ENCODE assay signal across 9 cellular contexts in the genomic region with DNA sequence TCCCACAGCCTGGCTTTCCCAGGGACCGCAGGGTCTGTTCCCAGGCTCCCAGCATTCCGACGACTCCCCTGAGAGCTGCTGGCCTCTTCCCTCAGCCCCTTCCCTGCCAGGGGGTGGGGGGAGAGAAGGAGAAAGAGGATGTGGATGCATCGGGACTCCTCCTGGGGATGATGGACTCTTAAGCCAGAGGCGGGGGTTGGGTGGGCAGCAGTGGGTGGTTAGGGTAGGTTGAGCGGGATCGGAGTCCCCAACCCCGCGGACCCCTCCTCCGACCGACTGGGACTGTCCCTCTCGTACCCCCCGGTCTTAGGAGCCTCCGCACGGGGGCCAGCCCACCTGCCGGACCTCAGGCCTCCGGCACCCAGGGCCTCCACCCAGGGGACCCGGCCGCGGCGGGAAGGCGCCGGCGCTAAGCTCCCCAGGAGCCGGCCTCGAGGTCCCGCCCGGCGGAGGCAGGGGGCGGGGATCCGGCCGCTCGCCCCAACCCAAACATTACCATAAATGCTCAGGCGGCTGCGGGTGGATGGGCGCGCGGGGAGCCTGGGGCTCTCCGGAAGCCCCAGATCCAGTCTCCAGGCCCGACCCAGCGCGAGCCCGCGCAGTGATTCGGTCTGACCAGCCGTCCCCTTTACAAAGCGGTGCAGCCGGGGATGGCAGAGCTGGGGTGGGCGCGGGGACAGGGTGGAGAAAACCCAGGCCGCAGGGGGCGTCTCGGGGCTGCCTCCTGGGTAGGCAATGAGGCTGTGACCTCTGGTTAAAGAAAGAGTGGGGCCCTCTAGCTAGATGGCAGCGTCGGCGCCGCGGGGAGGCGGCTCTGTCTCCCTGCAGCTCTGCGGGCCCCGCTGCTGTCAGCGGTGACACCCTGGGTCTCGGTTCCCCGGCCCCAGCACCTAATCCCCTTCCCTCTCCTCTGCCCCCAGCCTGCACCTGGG. TPM values are rescaled to one million over a fixed set of nuclear protein-coding genes. Genes with fewer than 3 reads are reported as not detected.
DNase-seq lines count a peak whose midpoint lies in the region; ATAC-seq, FAIRE-seq and TF ChIP-seq lines count a peak whose summit lies in the region.
"Had no signal": no experiment of that assay in that cellular context is flagged by ENCODE, and none has a peak within 500 bp of the region (broad histone marks: within the 10 kb centered on the region; RNA-seq: fewer than 3 reads in every experiment).

No MANE protein-coding gene starts in this region.

- no peaks in the 10 kb centered on the region for H3K9me3 ChIP-seq in Peyer's patch
- no peaks in the 10 kb centered on the region for H3K9me3 ChIP-seq in small intestine (ENCODE audit: control insufficient read depth, low read depth)

- H3K4me3 ChIP-seq in Peyer's patch, result peak overlapping the region; percentile 48 to 53 (median 52)
- H3K4me3 ChIP-seq in brain microvascular endothelial cell (ENCODE audit: low read depth, low read length), result peak overlapping the region; percentile 52
- peak overlapping the region in 1 of 2 donors; percentile 51 for H3K4me3 ChIP-seq in small intestine (ENCODE audit: low read depth in 1 of 2, low read length in 2 of 2)

- TF ChIP-seq POLR2A in Peyer's patch (IDR thresholded peaks at IDR 0.05), result peak; percentile 19 to 35
- TF ChIP-seq POLR2A in H54 (IDR thresholded peaks at IDR 0.05; ENCODE audit: low read depth, low read length), result no peak

- ATAC-seq in GM18498 (IDR thresholded peaks at IDR 0.05; ENCODE audit: unreplicated experiment) (peak; percentile 60), HG02623 (IDR thresholded peaks at IDR 0.05; ENCODE audit: unreplicated experiment) (peak; percentile 46)

- H3K4me1 ChIP-seq in Peyer's patch, result peaks cover 0 to 34% (median 17%) of the 10 kb centered on the region in 4 donors
- no peaks in the 10 kb centered on the region for H3K4me1 ChIP-seq in small intestine (ENCODE audit: control insufficient read depth in 2 of 2, insufficient read depth in 1 of 2, low read depth in 1 of 2, low read length in 1 of 2)

- H3K27me3 ChIP-seq in Peyer's patch, result no peaks in the 10 kb centered on the region
- no peaks in the 10 kb centered on the region for H3K27me3 ChIP-seq in brain microvascular endothelial cell (replicated peaks)
- peaks cover 2 to 9% of the 10 kb centered on the region in 2 donors for H3K27me3 ChIP-seq in small intestine (ENCODE audit: control insufficient read depth in 2 of 2, insufficient read depth in 2 of 2, low read length in 2 of 2)

- TF ChIP-seq CTCF in Peyer's patch (IDR thresholded peaks at IDR 0.05) (no peak), brain microvascular endothelial cell (IDR thresholded peaks at IDR 0.05; ENCODE audit: low read depth, low read length, missing control alignments) (no peak)

- H3K27ac ChIP-seq in Peyer's patch, result peak overlapping the region; percentile 68 to 87 (median 78)
- peak overlapping the region; percentile 30 for H3K27ac ChIP-seq in brain microvascular endothelial cell
- H3K27ac ChIP-seq in small intestine (ENCODE audit: low read depth in 1 of 2, low read length in 1 of 2), result peak overlapping the region; percentile 42 to 79

- in situ Hi-C loops in brain microvascular endothelial cell (cut with HindIII; ENCODE audit: low pct_ligation_motif_present, low sequenced_read_pairs), result no loop called here

- FAIRE-seq in small intestine (lab: Jason Lieb, UNC), result no peak
- no peak for FAIRE-seq in H54 (lab: Jason Lieb, UNC)
- FAIRE-seq: endometrium had no signal

- DNase-seq in Peyer's patch, result peak; percentile 67 to 81 (median 68)
- peak; percentile 36 for DNase-seq in brain microvascular endothelial cell
- peak; percentile 79 for DNase-seq in iPS-NIHi11 (ENCODE audit: low spot score)
- DNase-seq in small intestine, result peak; percentile 40
- DNase-seq in H54 (ENCODE audit: insufficient read length, low spot score), result no peak
- no peak for DNase-seq in HPDE6-E6E7 (ENCODE audit: extremely low spot score)

- H3K36me3 ChIP-seq in Peyer's patch, result no peaks in the 10 kb centered on the region
- H3K36me3 ChIP-seq in brain microvascular endothelial cell (replicated peaks), result no peaks in the 10 kb centered on the region
- no peaks in the 10 kb centered on the region for H3K36me3 ChIP-seq in small intestine (ENCODE audit: control insufficient read depth in 2 of 2, insufficient read depth in 2 of 2, low read length in 2 of 2)

- WGBS in small intestine, 3 donors, result 4 to 7% (median 6%) methylated on average over 53 to 64 of the region's 64 CpGs

RNA-seq across cellular contexts. Expression of a gene that starts 3.9 kb away (rescaled TPM):
- 100 to 1,000 TPM in 1 of 4 donors, 10 to 100 TPM in 3; 27.5 to 112 (median 66.2) TPM for total RNA-seq in Peyer's patch
- 10 to 100 TPM in 1 of 3 donors, 1 to 10 TPM in 2; 1.1 to 82.3 (median 2.7) TPM for polyA plus RNA-seq in small intestine

RNA-seq across cellular contexts. Expression of a gene that starts 13.5 kb away (rescaled TPM):
- 10 to 100 TPM; 15.5 to 23.4 (median 16.5) TPM for total RNA-seq in Peyer's patch
- 10 to 100 TPM in 1 of 3 donors, 1 to 10 TPM in 2; 6.5 to 27.3 (median 7.8) TPM for polyA plus RNA-seq in small intestine

RNA-seq across cellular contexts. Expression of a gene that starts 19.8 kb away (rescaled TPM):
- 10 to 100 TPM; 10.3 to 26.4 (median 11.8) TPM for total RNA-seq in Peyer's patch
- polyA plus RNA-seq in small intestine, result 10 to 100 TPM in 1 of 3 donors, 1 to 10 TPM in 1, under 1 TPM in 1; 0.89 to 22.5 (median 7.3) TPM

RNA-seq across cellular contexts. Expression of a gene that starts 25.6 kb away (rescaled TPM):
- total RNA-seq in Peyer's patch, result not detected
- under 1 TPM in 1 of 3 donors, not detected in 2; 0.03 TPM for polyA plus RNA-seq in small intestine

Comparison
In these comparisons a context has a peak if more than half of its experiments do, and no peak if none do; other contexts are left out.
1. DNase-seq: peak in Peyer's patch (3 of 3), brain microvascular endothelial cell (single experiment), iPS-NIHi11 (single experiment) and small intestine (single experiment); none in H54 (single experiment) and HPDE6-E6E7 (single experiment).
2. Peak in every context shown above with its lines, with median percentiles within 50 percentile points of each other: H3K27ac ChIP-seq.